Comparison of ENCODE assay signal across 8 cellular contexts in genomic region chr10:106836923-106837322, GRCh38.
DNase-seq lines count a peak whose midpoint lies in the region; ATAC-seq and TF ChIP-seq lines count a peak whose summit lies in the region.

No MANE protein-coding gene starts in this region.

- peaks cover 21% of the 10 kb centered on the region for H3K4me1 ChIP-seq in BLaER1
- H3K4me1 ChIP-seq in PC-3 (ENCODE audit: insufficient read depth, low read length) = no peaks in the 10 kb centered on the region

- no peak for TF ChIP-seq CTCF in PC-3 (conservative IDR thresholded peaks at IDR 0.05; ENCODE audit: low read depth, low read length)
- TF ChIP-seq CTCF in GM13977 (IDR thresholded peaks at IDR 0.05; ENCODE audit: extremely low read depth, insufficient read depth, missing control alignments) = no peak

- no peaks in the 10 kb centered on the region for H3F3A ChIP-seq in PC-3 (ENCODE audit: low read length, unreplicated experiment)

- H4K20me1 ChIP-seq in BLaER1 (no peaks in the 10 kb centered on the region), PC-3 (ENCODE audit: low read length) (no peaks in the 10 kb centered on the region)

- H3K36me3 ChIP-seq in BLaER1 = no peaks in the 10 kb centered on the region
- no peaks in the 10 kb centered on the region for H3K36me3 ChIP-seq in PC-3 (ENCODE audit: low read depth, low read length)

- H3K4me2 ChIP-seq in BLaER1 (peak overlapping the region; percentile 67), PC-3 (ENCODE audit: low read length) (no peak overlapping the region)

- no peaks in the 10 kb centered on the region for H3K36me3 Mint-ChIP-seq in T-helper 2 cell treated with Interferon-gamma antibody and Interleukin-4, amounts not matched to agents 5 μg/mL and 100 μg/mL, for 36 hours (ENCODE audit: low read depth)
- no peaks in the 10 kb centered on the region for H3K36me3 Mint-ChIP-seq in naive thymus-derived CD8-positive, alpha-beta T cell

- POLR2A ChIA-PET in PC-3 (lab: Charles Lee; ENCODE audit: unreplicated experiment) = no interaction called here
- POLR2A ChIA-PET in naive thymus-derived CD8-positive, alpha-beta T cell (lab: Charles Lee) = no interaction called here

- H3K4me3 Mint-ChIP-seq in T-helper 2 cell treated with Interferon-gamma antibody and Interleukin-4, amounts not matched to agents 5 μg/mL and 100 μg/mL, for 36 hours = peak overlapping the region; percentile 66
- H3K4me3 Mint-ChIP-seq in naive thymus-derived CD8-positive, alpha-beta T cell = no peak overlapping the region

- no peaks in the 10 kb centered on the region for H3K27me3 ChIP-seq in BLaER1
- H3K27me3 ChIP-seq in PC-3 (ENCODE audit: low read length) = peaks cover 50% of the 10 kb centered on the region

- H3K27ac Mint-ChIP-seq in T-helper 2 cell treated with Interferon-gamma antibody and Interleukin-4, amounts not matched to agents 5 μg/mL and 100 μg/mL, for 36 hours = peak overlapping the region; percentile 70
- no peak overlapping the region for H3K27ac Mint-ChIP-seq in naive thymus-derived CD8-positive, alpha-beta T cell

- intact Hi-C loops in PC-3 (cut with micrococcal nuclease) = no loop called here

- H3K27ac ChIP-seq in BLaER1 = peak overlapping the region; percentile 51
- H3K27ac ChIP-seq in PC-3 (ENCODE audit: low read length) = no peak overlapping the region

- in situ Hi-C loops in GM13977 (cut with MboI; ENCODE audit: low pct_unique_long_range_greater_than_20kb, low sequenced_read_pairs, unreplicated experiment) = no loop called here

- H3K79me2 ChIP-seq in PC-3 (ENCODE audit: low read length) = no peaks in the 10 kb centered on the region

- H3K9ac ChIP-seq in BLaER1 (no peak overlapping the region), PC-3 (ENCODE audit: low read length) (no peak overlapping the region)

- H3K9me3 ChIP-seq in BLaER1 (peaks cover 4% of the 10 kb centered on the region; the same call in 1 of the 2 replicates), PC-3 (ENCODE audit: low read length) (no peaks in the 10 kb centered on the region)

- DNase-seq in T-helper 2 cell treated with Interferon-gamma antibody and Interleukin-4, amounts not matched to agents 5 μg/mL and 100 μg/mL, for 36 hours (ENCODE audit: low spot score) = peak; percentile 8
- no peak for DNase-seq in stimulated activated CD8-positive, alpha-beta memory T cell treated with anti-CD3 and anti-CD28 coated beads, Interleukin-4, amount 100 ng/mL, for 48 hours
- DNase-seq in PC-3 (no peak), GM13977 (ENCODE audit: low spot score) (no peak)
- no peak for DNase-seq in naive thymus-derived CD8-positive, alpha-beta T cell

- no TSS peak for BruUV-seq in PC-3 (replicated peaks; lab: Mats Ljungman, UMichigan)

- H3K9me3 Mint-ChIP-seq in T-helper 2 cell treated with Interferon-gamma antibody and Interleukin-4, amounts not matched to agents 5 μg/mL and 100 μg/mL, for 36 hours = peaks cover 12% of the 10 kb centered on the region
- peaks cover 0 to 3% (median 0%) of the 10 kb centered on the region in 9 donors for H3K9me3 Mint-ChIP-seq in naive thymus-derived CD8-positive, alpha-beta T cell

- peak overlapping the region; percentile 11; the same call in 1 of the 2 replicates for H3K4me3 ChIP-seq in BLaER1
- H3K4me3 ChIP-seq in PC-3 (ENCODE audit: low read length) = no peak overlapping the region

- no peaks in the 10 kb centered on the region for H3K27me3 Mint-ChIP-seq in T-helper 2 cell treated with Interferon-gamma antibody and Interleukin-4, amounts not matched to agents 5 μg/mL and 100 μg/mL, for 36 hours (ENCODE audit: low read depth)
- no peaks in the 10 kb centered on the region for H3K27me3 Mint-ChIP-seq in naive thymus-derived CD8-positive, alpha-beta T cell

- H2AFZ ChIP-seq in PC-3 (ENCODE audit: low read length) = no peak overlapping the region

- no peaks in the 10 kb centered on the region for H3K9me2 ChIP-seq in PC-3 (replicated peaks; ENCODE audit: low read length)

- H3K4me1 Mint-ChIP-seq in T-helper 2 cell treated with Interferon-gamma antibody and Interleukin-4, amounts not matched to agents 5 μg/mL and 100 μg/mL, for 36 hours (ENCODE audit: low read depth) = peaks cover 12% of the 10 kb centered on the region
- peaks cover 6 to 20% (median 9%) of the 10 kb centered on the region in 4 donors for H3K4me1 Mint-ChIP-seq in naive thymus-derived CD8-positive, alpha-beta T cell

- CTCF ChIA-PET in PC-3 (lab: Charles Lee) = no interaction called here

- ATAC-seq in GM19438 (IDR thresholded peaks at IDR 0.05; ENCODE audit: low read depth, unreplicated experiment) (peak; percentile 93), HG03103 (IDR thresholded peaks at IDR 0.05; ENCODE audit: low read depth, unreplicated experiment) (peak; percentile 89), PC-3 (no peak)
- ATAC-seq in naive thymus-derived CD8-positive, alpha-beta T cell = no peak

Comparison
In these comparisons a context has a peak if more than half of its experiments do, and no peak if none do; other contexts are left out.
1. ATAC-seq: peak in GM19438 (single experiment) and HG03103 (single experiment); none in PC-3 (single experiment) and naive thymus-derived CD8-positive, alpha-beta T cell (0 of 2).